1 cellular context compared by ENCODE assay signal in genomic region chr17:82309656-82310570, GRCh38.
TF ChIP-seq lines count a peak whose summit lies in the region.

No MANE protein-coding gene starts in this region.

TF ChIP-seq in HepG2, 621 proteins besides CTCF, POLR2A, EP300 and RAD21 (continues in another document):
- TF ChIP-seq ZNF335 (CRISPR knock-in tag; IDR thresholded peaks at IDR 0.05), result 0 out of 2 replicates have a peak, but pooled peaks have one; percentile 25
- TF ChIP-seq TAF1 (CRISPR knock-in tag; IDR thresholded peaks at IDR 0.05), result no peak
- TF ChIP-seq RARA (CRISPR knock-in tag; IDR thresholded peaks at IDR 0.05), result peak; percentile 50
- no peak for TF ChIP-seq SNAPC2 (CRISPR knock-in tag; IDR thresholded peaks at IDR 0.05)
- TF ChIP-seq ARNTL (CRISPR knock-in tag; IDR thresholded peaks at IDR 0.05), result 0 out of 2 replicates have a peak, but pooled peaks have one; percentile 2
- TF ChIP-seq ZNF768 (CRISPR knock-in tag; IDR thresholded peaks at IDR 0.05), result no peak
- TF ChIP-seq POLR2AphosphoS5 (IDR thresholded peaks at IDR 0.05; ENCODE audit: low read depth, low read length), result peak; percentile 24; the same call in 1 of the 2 replicates
- no peak for TF ChIP-seq SCMH1 (CRISPR knock-in tag; IDR thresholded peaks at IDR 0.05; ENCODE audit: borderline replicate concordance)
- TF ChIP-seq FOXO4 (CRISPR knock-in tag; conservative IDR thresholded peaks at IDR 0.05), result no peak
- TF ChIP-seq RNF2 (conservative IDR thresholded peaks at IDR 0.05; ENCODE audit: low read depth), result no peak
- no peak for TF ChIP-seq ZNF207 (IDR thresholded peaks at IDR 0.05; ENCODE audit: borderline replicate concordance)
- no peak for TF ChIP-seq FOXM1 (CRISPR knock-in tag; IDR thresholded peaks at IDR 0.05)
- TF ChIP-seq ZIK1 (CRISPR knock-in tag; IDR thresholded peaks at IDR 0.05; ENCODE audit: borderline replicate concordance, low read depth), result 0 out of 2 replicates have a peak, but pooled peaks have one; percentile 72
- peak; percentile 98; the same call in 1 of the 2 replicates for TF ChIP-seq ZNF512B (CRISPR knock-in tag; IDR thresholded peaks at IDR 0.05; ENCODE audit: borderline replicate concordance)
- TF ChIP-seq SNAI1 (CRISPR knock-in tag; IDR thresholded peaks at IDR 0.05; ENCODE audit: borderline replicate concordance), result no peak
- no peak for TF ChIP-seq TMF1 (CRISPR knock-in tag; IDR thresholded peaks at IDR 0.05; ENCODE audit: low read depth)
- TF ChIP-seq CREB1 (IDR thresholded peaks at IDR 0.05), result no peak
- no peak for TF ChIP-seq CREB1 (CRISPR knock-in tag; IDR thresholded peaks at IDR 0.05)
- TF ChIP-seq TFAP4 (IDR thresholded peaks at IDR 0.05; ENCODE audit: borderline replicate concordance, low read depth), result no peak; the same call in 1 of the 2 replicates
- TF ChIP-seq ZNF597 (CRISPR knock-in tag; IDR thresholded peaks at IDR 0.05), result no peak
- TF ChIP-seq JARID2 (CRISPR knock-in tag; IDR thresholded peaks at IDR 0.05; ENCODE audit: insufficient replicate concordance), result no peak
- no peak for TF ChIP-seq ZNF713 (CRISPR knock-in tag; IDR thresholded peaks at IDR 0.05)
- TF ChIP-seq NR2F1 (CRISPR knock-in tag; IDR thresholded peaks at IDR 0.05), result no peak
- no peak for TF ChIP-seq ZNF772 (CRISPR knock-in tag; IDR thresholded peaks at IDR 0.05)
- TF ChIP-seq NCOA5 (CRISPR knock-in tag; IDR thresholded peaks at IDR 0.05), result no peak
- no peak for TF ChIP-seq NFRKB (IDR thresholded peaks at IDR 0.05)
- TF ChIP-seq XRCC5 (optimal IDR thresholded peaks at IDR 0.05; ENCODE audit: low read length), result peak; percentile 12
- peak; percentile 60 for TF ChIP-seq SAP130 (CRISPR knock-in tag; IDR thresholded peaks at IDR 0.05; ENCODE audit: low read depth)
- TF ChIP-seq ETS1 (CRISPR knock-in tag; IDR thresholded peaks at IDR 0.05), result no peak
- TF ChIP-seq PAXIP1 (CRISPR knock-in tag; conservative IDR thresholded peaks at IDR 0.05), result peak; percentile 94
- peak; percentile 97 for TF ChIP-seq ZMYM3 (CRISPR knock-in tag; IDR thresholded peaks at IDR 0.05)
- no peak for TF ChIP-seq STAG1 (CRISPR knock-in tag; IDR thresholded peaks at IDR 0.05)
- peak; percentile 51; the same call in 1 of the 2 replicates for TF ChIP-seq ZNF292 (CRISPR knock-in tag; IDR thresholded peaks at IDR 0.05; ENCODE audit: borderline replicate concordance, low read depth)
- no peak for TF ChIP-seq ZNF253 (CRISPR knock-in tag; IDR thresholded peaks at IDR 0.05; ENCODE audit: borderline replicate concordance)
- 0 out of 2 replicates have a peak, but pooled peaks have one; percentile 49 for TF ChIP-seq ZNF547 (CRISPR knock-in tag; IDR thresholded peaks at IDR 0.05)
- peak; percentile 78 for TF ChIP-seq KDM6A (CRISPR knock-in tag; IDR thresholded peaks at IDR 0.05; ENCODE audit: low read depth)
- no peak for TF ChIP-seq SRY (CRISPR knock-in tag; IDR thresholded peaks at IDR 0.05)
- TF ChIP-seq ZNF18 (CRISPR knock-in tag; IDR thresholded peaks at IDR 0.05; ENCODE audit: insufficient replicate concordance), result no peak
- 0 out of 2 replicates have a peak, but pooled peaks have one; percentile 3 for TF ChIP-seq TERF1 (CRISPR knock-in tag; IDR thresholded peaks at IDR 0.05)
- TF ChIP-seq ZNF724P (CRISPR knock-in tag; IDR thresholded peaks at IDR 0.05; ENCODE audit: borderline replicate concordance), result no peak
- TF ChIP-seq ZNF720 (CRISPR knock-in tag; IDR thresholded peaks at IDR 0.05), result no peak
- TF ChIP-seq CSRNP1 (CRISPR knock-in tag; IDR thresholded peaks at IDR 0.05), result no peak
- no peak for TF ChIP-seq ZNF563 (CRISPR knock-in tag; IDR thresholded peaks at IDR 0.05)
- TF ChIP-seq MAF1 (CRISPR knock-in tag; IDR thresholded peaks at IDR 0.05; ENCODE audit: borderline replicate concordance), result no peak
- peak; percentile 27; the same call in 1 of the 2 replicates for TF ChIP-seq GFI1 (CRISPR knock-in tag; IDR thresholded peaks at IDR 0.05; ENCODE audit: borderline replicate concordance)
- peak; percentile 73 for TF ChIP-seq GATAD2A (CRISPR knock-in tag; IDR thresholded peaks at IDR 0.05)
- TF ChIP-seq DRAP1 (CRISPR knock-in tag; IDR thresholded peaks at IDR 0.05), result peak; percentile 47; the same call in 1 of the 2 replicates
- no peak for TF ChIP-seq PBX3 (CRISPR knock-in tag; IDR thresholded peaks at IDR 0.05; ENCODE audit: borderline replicate concordance)
- no peak for TF ChIP-seq LBX2 (CRISPR knock-in tag; IDR thresholded peaks at IDR 0.05; ENCODE audit: borderline replicate concordance)
- 0 out of 2 replicates have a peak, but pooled peaks have one; percentile 21 for TF ChIP-seq KDM3A (CRISPR knock-in tag; IDR thresholded peaks at IDR 0.05; ENCODE audit: low read depth)
